ENCODE assay signal across 17 cellular contexts in genomic region chr18:34875150-34875549, GRCh38.
DNase-seq lines count a peak whose midpoint lies in the region; ATAC-seq and TF ChIP-seq lines count a peak whose summit lies in the region.
"Had no signal": no experiment of that assay in that cellular context is flagged by ENCODE, and none has a peak within 500 bp of the region (broad histone marks: within the 10 kb centered on the region; RNA-seq: fewer than 3 reads in every experiment).

No MANE protein-coding gene starts in this region.

- intact Hi-C loops in natural killer cell (cut with micrococcal nuclease): no loop called here

- 95% methylated on average over 7 of the region's 7 CpGs; no CpG with 5 or more reads in 1 of the 2 experiments for WGBS in endodermal cell (ENCODE audit: insufficient coverage in 1 of 2, insufficient read length in 1 of 2), 2 experiments
- no CpG with 5 or more reads among the region's 7 CpGs for WGBS in neuronal stem cell (ENCODE audit: extremely low coverage in 2 of 2, insufficient read length in 2 of 2, insufficient replicate concordance in 1 of 2), 2 donors

- H3K27ac ChIP-seq in endodermal cell (ENCODE audit: low read depth, low read length): no peak overlapping the region
- no peak overlapping the region for H3K27ac ChIP-seq in neuronal stem cell (replicated peaks; ENCODE audit: low read length)
- H3K27ac ChIP-seq: 22Rv1 had no signal

- peak in 2 of 3 donors; percentile 29 to 51 for ATAC-seq in natural killer cell
- ATAC-seq in natural killer cell treated with Interleukin-12 subunit alpha and Interleukin-12 subunit beta and Interleukin-15 and Interleukin-18, amount 100 ng/mL, for 72 hours: no peak
- ATAC-seq in GM18909 (IDR thresholded peaks at IDR 0.05; ENCODE audit: poor library complexity, unreplicated experiment): no peak
- ATAC-seq: CD8-positive, alpha-beta T cell had no signal

- H2AFZ ChIP-seq in neuronal stem cell (ENCODE audit: low read length): no peak overlapping the region

- H3K4me1 Mint-ChIP-seq in natural killer cell (peaks cover 7 to 13% of the 10 kb centered on the region in 2 donors), endodermal cell (peaks cover 27% of the 10 kb centered on the region), endothelial cell (ENCODE audit: unreplicated experiment) (no peaks in the 10 kb centered on the region)
- H3K4me1 Mint-ChIP-seq in natural killer cell treated with Interleukin-12 subunit alpha and Interleukin-12 subunit beta and Interleukin-15 and Interleukin-18, amount 100 ng/mL, for 72 hours (ENCODE audit: low read depth in 2 of 2): peaks cover 12 to 16% of the 10 kb centered on the region in 2 donors

- H3K14ac ChIP-seq in neuronal stem cell (ENCODE audit: low read length): no peak overlapping the region

- H3K4ac ChIP-seq in neuronal stem cell (ENCODE audit: low read length): no peak overlapping the region

- no peak overlapping the region for H3K4me2 ChIP-seq in neuronal stem cell (ENCODE audit: insufficient read depth, low read length, poor library complexity, severe bottlenecking)

- no peak overlapping the region for H2BK5ac ChIP-seq in neuronal stem cell (ENCODE audit: low read length)

- H3K4me1 ChIP-seq in endodermal cell (ENCODE audit: control insufficient read depth, insufficient read depth, low read length) (peaks cover 11% of the 10 kb centered on the region), neuronal stem cell (ENCODE audit: control insufficient read depth in 2 of 2, insufficient read depth in 1 of 2, low read depth in 1 of 2, low read length in 2 of 2) (peaks cover 6 to 8% of the 10 kb centered on the region in 2 donors)

- H3K27ac Mint-ChIP-seq in natural killer cell (no peak overlapping the region), endodermal cell (no peak overlapping the region), endothelial cell (ENCODE audit: unreplicated experiment) (no peak overlapping the region)
- H3K27ac Mint-ChIP-seq in natural killer cell treated with Interleukin-12 subunit alpha and Interleukin-12 subunit beta and Interleukin-15 and Interleukin-18, amount 100 ng/mL, for 72 hours: no peak overlapping the region
- H3K27ac Mint-ChIP-seq: CD14-positive monocyte; CD8-positive, alpha-beta T cell; HFFc6 had no signal

- H3K27me3 Mint-ChIP-seq in natural killer cell (ENCODE audit: low read depth in 2 of 2) (peaks cover 20 to 48% of the 10 kb centered on the region in 2 donors), endodermal cell (ENCODE audit: insufficient read depth) (no peaks in the 10 kb centered on the region), endothelial cell (ENCODE audit: unreplicated experiment) (no peaks in the 10 kb centered on the region)
- H3K27me3 Mint-ChIP-seq in natural killer cell treated with Interleukin-12 subunit alpha and Interleukin-12 subunit beta and Interleukin-15 and Interleukin-18, amount 100 ng/mL, for 72 hours: peaks cover 26 to 27% of the 10 kb centered on the region in 2 donors

- H3K4me3 Mint-ChIP-seq in natural killer cell (no peak overlapping the region), endodermal cell (no peak overlapping the region), endothelial cell (ENCODE audit: unreplicated experiment) (no peak overlapping the region)
- no peak overlapping the region for H3K4me3 Mint-ChIP-seq in natural killer cell treated with Interleukin-12 subunit alpha and Interleukin-12 subunit beta and Interleukin-15 and Interleukin-18, amount 100 ng/mL, for 72 hours
- H3K4me3 Mint-ChIP-seq: CD14-positive monocyte; CD8-positive, alpha-beta T cell; HFFc6 had no signal

- H3K36me3 ChIP-seq in endodermal cell (ENCODE audit: control insufficient read depth, insufficient read depth, low read length) (peaks cover 8% of the 10 kb centered on the region), neuronal stem cell (replicated peaks in 1 of 2; ENCODE audit: control insufficient read depth in 2 of 2, insufficient read depth in 2 of 2, low read length in 2 of 2) (peaks cover 0 to 1% of the 10 kb centered on the region in 2 donors)

- TF ChIP-seq CTCF in natural killer cell (IDR thresholded peaks at IDR 0.05): no peak
- TF ChIP-seq CTCF in endodermal cell (conservative IDR thresholded peaks at IDR 0.05): no peak
- no peak for TF ChIP-seq CTCF in endothelial cell (IDR thresholded peaks at IDR 0.05; ENCODE audit: unreplicated experiment)

- no peak overlapping the region for H2BK120ac ChIP-seq in neuronal stem cell (ENCODE audit: low read depth, low read length)

- no peak overlapping the region for H4K91ac ChIP-seq in neuronal stem cell (ENCODE audit: low read depth, low read length, poor library complexity)

- DNase-seq in natural killer cell (no peak), endodermal cell (no peak), neuronal stem cell (ENCODE audit: low spot score) (no peak), cerebellar nuclear complex (lab: John Stamatoyannopoulos, UW) (no peak), endothelial cell (ENCODE audit: low spot score) (no peak)
- DNase-seq in natural killer cell treated with Interleukin-12 subunit alpha and Interleukin-12 subunit beta and Interleukin-15 and Interleukin-18, amount 100 ng/mL, for 72 hours (ENCODE audit: low spot score): no peak
- no peak for DNase-seq in effector CD4-positive, alpha-beta T cell
- DNase-seq: CD8-positive, alpha-beta T cell; COR-L47; DMS153; DMS79 treated with DMSO at 0.1 percent for 48 hours; EL; HCEC 1CT; HFFc6 had no signal

- no peaks in the 10 kb centered on the region for H3K36me3 Mint-ChIP-seq in natural killer cell
- no peaks in the 10 kb centered on the region for H3K36me3 Mint-ChIP-seq in natural killer cell treated with Interleukin-12 subunit alpha and Interleukin-12 subunit beta and Interleukin-15 and Interleukin-18, amount 100 ng/mL, for 72 hours
- peaks cover 6% of the 10 kb centered on the region for H3K36me3 Mint-ChIP-seq in endodermal cell (ENCODE audit: low read depth)
- H3K36me3 Mint-ChIP-seq in endothelial cell (ENCODE audit: low read depth, unreplicated experiment): no peaks in the 10 kb centered on the region
- H3K36me3 Mint-ChIP-seq: CD8-positive, alpha-beta T cell had no signal

- no peak overlapping the region for H3K23ac ChIP-seq in neuronal stem cell (ENCODE audit: low read depth, low read length, poor library complexity)

- no peak overlapping the region for H3K9ac ChIP-seq in endodermal cell (ENCODE audit: extremely low read depth, low read length, poor library complexity, severe bottlenecking)
- no peak overlapping the region for H3K9ac ChIP-seq in neuronal stem cell (ENCODE audit: low read depth, low read length, poor library complexity)

- H3K9me3 ChIP-seq in endodermal cell (ENCODE audit: control insufficient read depth, low read length) (no peaks in the 10 kb centered on the region), neuronal stem cell (replicated peaks in 1 of 2; ENCODE audit: control insufficient read depth in 2 of 2, insufficient read depth in 1 of 2, low read depth in 1 of 2, low read length in 2 of 2) (no peaks in the 10 kb centered on the region)

- H3K79me1 ChIP-seq in neuronal stem cell (ENCODE audit: low read depth, low read length): no peaks in the 10 kb centered on the region

- no peak overlapping the region for H2BK15ac ChIP-seq in neuronal stem cell (ENCODE audit: low read length)

- H2BK12ac ChIP-seq in neuronal stem cell (ENCODE audit: low read length): no peak overlapping the region

- no peak overlapping the region for H4K8ac ChIP-seq in neuronal stem cell (ENCODE audit: low read depth, low read length)

- H3K4me3 ChIP-seq in endodermal cell (ENCODE audit: low read length): peak overlapping the region; percentile 13
- no peak overlapping the region for H3K4me3 ChIP-seq in neuronal stem cell (ENCODE audit: low read length in 2 of 2)

- peak overlapping the region; percentile 6 for H3K18ac ChIP-seq in neuronal stem cell (ENCODE audit: low read length)

- H2AK5ac ChIP-seq in neuronal stem cell (ENCODE audit: low read depth, low read length): no peak overlapping the region

- H3K27me3 ChIP-seq in endodermal cell (ENCODE audit: control insufficient read depth, insufficient read depth, low read length, poor library complexity, severe bottlenecking) (no peaks in the 10 kb centered on the region), neuronal stem cell (ENCODE audit: control insufficient read depth in 3 of 3, insufficient read depth in 3 of 3, low read depth in 1 of 3, low read length in 3 of 3) (no peaks in the 10 kb centered on the region)

- no peaks in the 10 kb centered on the region for H3K9me3 Mint-ChIP-seq in natural killer cell
- no peaks in the 10 kb centered on the region for H3K9me3 Mint-ChIP-seq in natural killer cell treated with Interleukin-12 subunit alpha and Interleukin-12 subunit beta and Interleukin-15 and Interleukin-18, amount 100 ng/mL, for 72 hours
- H3K9me3 Mint-ChIP-seq in endodermal cell: no peaks in the 10 kb centered on the region
- no peaks in the 10 kb centered on the region for H3K9me3 Mint-ChIP-seq in endothelial cell (ENCODE audit: unreplicated experiment)
- H3K9me3 Mint-ChIP-seq: CD14-positive monocyte; CD8-positive, alpha-beta T cell; HFFc6 had no signal

Comparison
In these comparisons a context has a peak if more than half of its experiments do, and no peak if none do; other contexts are left out.
1. ATAC-seq: peak in natural killer cell (2 of 3); none in natural killer cell treated with Interleukin-12 subunit alpha and Interleukin-12 subunit beta and Interleukin-15 and Interleukin-18, amount 100 ng/mL, for 72 hours (0 of 2) and GM18909 (single experiment).